In genomic region chr11:71999360-71999759, GRCh38 we compare ENCODE assay signal across 8 cellular contexts. TPM values are rescaled to one million over a fixed set of nuclear protein-coding genes. Genes with fewer than 3 reads are reported as not detected.
A peak's percentile ranks its signal among the peaks of the same experiment; 100 is the strongest.
DNase-seq lines count a peak whose midpoint lies in the region; ATAC-seq and TF ChIP-seq lines count a peak whose summit lies in the region.

No MANE protein-coding gene starts in this region.

- peaks cover 25 to 35% of the 10 kb centered on the region in 2 donors for H3K4me1 Mint-ChIP-seq in natural killer cell treated with Interleukin-12 subunit alpha and Interleukin-12 subunit beta and Interleukin-15 and Interleukin-18, amount 100 ng/mL, for 72 hours (ENCODE audit: low read depth in 2 of 2)

- H3K4me2 ChIP-seq in OCI-LY1 (ENCODE audit: low read length), result no peak overlapping the region

- H3K4me3 Mint-ChIP-seq in natural killer cell treated with Interleukin-12 subunit alpha and Interleukin-12 subunit beta and Interleukin-15 and Interleukin-18, amount 100 ng/mL, for 72 hours, result peak overlapping the region; percentile 95

- H3K4me3 ChIP-seq in OCI-LY1 (ENCODE audit: low read depth, low read length, poor library complexity, severe bottlenecking) (no peak overlapping the region), endocrine pancreas (ENCODE audit: control insufficient read depth, insufficient read depth, low read length) (peak overlapping the region; percentile 44)

- H3K9ac ChIP-seq in OCI-LY1 (ENCODE audit: low read length) (no peak overlapping the region), endocrine pancreas (ENCODE audit: control insufficient read depth, insufficient read depth, low read length) (peak overlapping the region; percentile 54)

- H3K36me3 ChIP-seq in OCI-LY1 (ENCODE audit: insufficient read depth, low read length) (peaks cover 29% of the 10 kb centered on the region), endocrine pancreas (ENCODE audit: control insufficient read depth, insufficient read depth, low read length) (peaks cover 3% of the 10 kb centered on the region)

- no peaks in the 10 kb centered on the region for H3K27me3 Mint-ChIP-seq in natural killer cell treated with Interleukin-12 subunit alpha and Interleukin-12 subunit beta and Interleukin-15 and Interleukin-18, amount 100 ng/mL, for 72 hours

- peak overlapping the region; percentile 34 for H3K27ac ChIP-seq in OCI-LY1 (ENCODE audit: low read depth, low read length, poor library complexity, severe bottlenecking)

- DNase-seq in AG08396 (ENCODE audit: low spot score) (peak; percentile 68), Kasumi-1 (lab: John Stamatoyannopoulos, UW) (no peak), GM19238 (ENCODE audit: insufficient read length, low spot score) (no peak)
- DNase-seq in natural killer cell treated with Interleukin-12 subunit alpha and Interleukin-12 subunit beta and Interleukin-15 and Interleukin-18, amount 100 ng/mL, for 72 hours (ENCODE audit: low spot score), result no peak

- H3K27me3 ChIP-seq in OCI-LY1 (ENCODE audit: insufficient read depth, low read length), result no peaks in the 10 kb centered on the region
- no peaks in the 10 kb centered on the region for H3K27me3 ChIP-seq in endocrine pancreas (ENCODE audit: control insufficient read depth, insufficient read depth, low read length)

- no peaks in the 10 kb centered on the region for H3K9me2 ChIP-seq in OCI-LY1 (ENCODE audit: low read depth, low read length)

- H3K9me3 ChIP-seq in OCI-LY1 (ENCODE audit: low read length), result no peaks in the 10 kb centered on the region
- H3K9me3 ChIP-seq in endocrine pancreas (ENCODE audit: control insufficient read depth, low read length), result no peaks in the 10 kb centered on the region

- no peak overlapping the region for H2AFZ ChIP-seq in OCI-LY1 (ENCODE audit: low read length)

- H3K27ac Mint-ChIP-seq in natural killer cell treated with Interleukin-12 subunit alpha and Interleukin-12 subunit beta and Interleukin-15 and Interleukin-18, amount 100 ng/mL, for 72 hours, result peak overlapping the region; percentile 94 to 99

- H4K20me1 ChIP-seq in OCI-LY1 (ENCODE audit: insufficient read depth, low read length), result no peaks in the 10 kb centered on the region

- ATAC-seq in natural killer cell treated with Interleukin-12 subunit alpha and Interleukin-12 subunit beta and Interleukin-15 and Interleukin-18, amount 100 ng/mL, for 72 hours, result no peak
- no peak for ATAC-seq in HG03175 (IDR thresholded peaks at IDR 0.05; ENCODE audit: unreplicated experiment)
- ATAC-seq in activated CD4-positive, CD25-positive, alpha-beta regulatory T cell treated with anti-CD3 and anti-CD28 coated beads, Interleukin-2, amount 50 U/mL, for 24 hours, result no peak

- no peak for TF ChIP-seq CTCF in OCI-LY1 (IDR thresholded peaks at IDR 0.05; ENCODE audit: low read length)

- peaks cover 9% of the 10 kb centered on the region for H3K36me3 Mint-ChIP-seq in natural killer cell treated with Interleukin-12 subunit alpha and Interleukin-12 subunit beta and Interleukin-15 and Interleukin-18, amount 100 ng/mL, for 72 hours

- no peaks in the 10 kb centered on the region for H3F3A ChIP-seq in OCI-LY1 (ENCODE audit: insufficient read depth, low read length)

- peaks cover 14% of the 10 kb centered on the region for H3K4me1 ChIP-seq in OCI-LY1 (ENCODE audit: insufficient read depth, low read length, severe bottlenecking)
- H3K4me1 ChIP-seq in endocrine pancreas (ENCODE audit: control insufficient read depth, insufficient read depth, low read length), result no peaks in the 10 kb centered on the region

- no peaks in the 10 kb centered on the region for H3K9me3 Mint-ChIP-seq in natural killer cell treated with Interleukin-12 subunit alpha and Interleukin-12 subunit beta and Interleukin-15 and Interleukin-18, amount 100 ng/mL, for 72 hours

- H3K79me2 ChIP-seq in OCI-LY1 (ENCODE audit: insufficient read depth, low read length), result no peaks in the 10 kb centered on the region

RNA-seq across cellular contexts. Expression of gene IL18BP, which starts 0.7 kb away (rescaled TPM):
- 10 to 100 TPM; 16.5 to 20.6 TPM for total RNA-seq in natural killer cell treated with Interleukin-12 subunit alpha and Interleukin-12 subunit beta and Interleukin-15 and Interleukin-18, amount 100 ng/mL, for 72 hours
